1 cellular context compared by ENCODE assay signal in genomic region chr10:43383204-43383971, GRCh38.
TF ChIP-seq lines count a peak whose summit lies in the region.

No MANE protein-coding gene starts in this region.

TF ChIP-seq in HepG2, 621 proteins besides CTCF, POLR2A, EP300 and RAD21:
- no peak for TF ChIP-seq KLF13 (CRISPR knock-in tag; IDR thresholded peaks at IDR 0.05)
- TF ChIP-seq TP53 (CRISPR knock-in tag; conservative IDR thresholded peaks at IDR 0.05): no peak
- TF ChIP-seq ZNF225 (CRISPR knock-in tag; IDR thresholded peaks at IDR 0.05): no peak
- TF ChIP-seq RARG (CRISPR knock-in tag; IDR thresholded peaks at IDR 0.05; ENCODE audit: low read depth): no peak
- no peak for TF ChIP-seq ZNF484 (CRISPR knock-in tag; IDR thresholded peaks at IDR 0.05; ENCODE audit: borderline replicate concordance, low read depth)
- TF ChIP-seq ZNF839 (CRISPR knock-in tag; IDR thresholded peaks at IDR 0.05; ENCODE audit: borderline replicate concordance): no peak
- no peak for TF ChIP-seq HBP1 (CRISPR knock-in tag; IDR thresholded peaks at IDR 0.05; ENCODE audit: low read depth)
- TF ChIP-seq ZNF260 (CRISPR knock-in tag; IDR thresholded peaks at IDR 0.05; ENCODE audit: borderline replicate concordance, low read depth): no peak
- TF ChIP-seq BRD4 (CRISPR knock-in tag; IDR thresholded peaks at IDR 0.05): no peak
- no peak for TF ChIP-seq ZNF660 (CRISPR knock-in tag; IDR thresholded peaks at IDR 0.05; ENCODE audit: borderline replicate concordance, low read depth)
- TF ChIP-seq ZFP82 (CRISPR knock-in tag; IDR thresholded peaks at IDR 0.05; ENCODE audit: borderline replicate concordance): no peak
- no peak for TF ChIP-seq ATF6 (CRISPR knock-in tag; conservative IDR thresholded peaks at IDR 0.05)
- TF ChIP-seq MXI1 (IDR thresholded peaks at IDR 0.05; ENCODE audit: borderline replicate concordance, low read depth, low read length): no peak
